27 cellular contexts compared by ENCODE assay signal in the genomic region with DNA sequence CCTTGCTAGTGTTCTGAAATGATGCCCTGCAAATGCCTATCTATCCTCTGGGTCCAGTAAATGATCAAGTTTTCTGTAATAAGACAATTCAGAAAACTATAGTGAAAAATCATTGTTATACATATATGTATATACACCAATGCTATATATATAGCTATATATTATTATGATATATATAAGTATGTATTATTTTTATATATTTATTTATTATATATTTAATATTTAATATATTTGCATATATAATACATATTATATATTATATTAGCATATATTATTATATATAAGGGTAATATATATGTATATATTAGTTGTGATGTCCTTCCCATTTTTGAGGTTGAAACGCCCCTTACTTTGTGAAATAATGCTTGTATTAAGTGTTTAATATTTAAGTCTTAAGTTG.
"Had no signal": no experiment of that assay in that cellular context is flagged by ENCODE, and none has a peak within 500 bp of the region (broad histone marks: within the 10 kb centered on the region; RNA-seq: fewer than 3 reads in every experiment).

No MANE protein-coding gene starts in this region.

- H3K4me3 ChIP-seq: cardiac muscle cell, coronary artery, dorsolateral prefrontal cortex, left lung, lower lobe of right lung, neural progenitor cell, tibial nerve had no signal

- FAIRE-seq: endothelial cell of umbilical vein had no signal

- H3K9me3 ChIP-seq: left lung, lower lobe of right lung, tibial nerve had no signal

- H3K4me1 Mint-ChIP-seq: activated CD8-positive, alpha-beta memory T cell treated with anti-CD3 and anti-CD28 coated beads, Interleukin-2, amount 10 ng/mL, durations not matched to agents 7 days and 5 days; brain; natural killer cell; neural progenitor cell; T-helper 17 cell had no signal

- H3K4me3 Mint-ChIP-seq: activated CD8-positive, alpha-beta memory T cell treated with anti-CD3 and anti-CD28 coated beads, Interleukin-2, amount 10 ng/mL, durations not matched to agents 7 days and 5 days; activated CD8-positive, alpha-beta T cell treated with anti-CD3 and anti-CD28 coated beads, Interleukin-2, amount 10 ng/mL, durations not matched to agents 7 days and 5 days; brain; effector memory CD8-positive, alpha-beta T cell; natural killer cell; neural progenitor cell; T-helper 17 cell had no signal

- H2AFZ ChIP-seq: neural progenitor cell had no signal

- H3K27me3 Mint-ChIP-seq: activated CD8-positive, alpha-beta memory T cell treated with anti-CD3 and anti-CD28 coated beads, Interleukin-2, amount 10 ng/mL, durations not matched to agents 7 days and 5 days; effector memory CD8-positive, alpha-beta T cell; T-helper 17 cell had no signal

- H3K36me3 ChIP-seq: cardiac muscle cell, left lung, lower lobe of right lung, neural progenitor cell, tibial nerve had no signal

- H3K36me3 Mint-ChIP-seq: activated CD8-positive, alpha-beta memory T cell treated with anti-CD3 and anti-CD28 coated beads, Interleukin-2, amount 10 ng/mL, durations not matched to agents 7 days and 5 days; activated naive CD4-positive, alpha-beta T cell treated with anti-CD3 and anti-CD28 coated beads, Interleukin-2, amount 50 U/mL, for 72 hours; brain; natural killer cell; neural progenitor cell had no signal

- H3K27me3 ChIP-seq: cardiac muscle cell, foreskin keratinocyte, left lung, neural progenitor cell, tibial nerve had no signal

- H3K27ac ChIP-seq: cardiac muscle cell, coronary artery, dorsolateral prefrontal cortex, foreskin keratinocyte, left lung, lower lobe of right lung, neural progenitor cell, tibial nerve had no signal

- ATAC-seq: activated CD8-positive, alpha-beta memory T cell treated with anti-CD3 and anti-CD28 coated beads, Interleukin-2, amount 10 ng/mL, durations not matched to agents 7 days and 5 days; activated CD8-positive, alpha-beta T cell treated with anti-CD3 and anti-CD28 coated beads, Interleukin-2, amount 10 ng/mL, durations not matched to agents 7 days and 5 days; effector memory CD8-positive, alpha-beta T cell; left lung; lower lobe of right lung; natural killer cell; right cardiac atrium; T-helper 17 cell had no signal

- H3K27ac Mint-ChIP-seq: activated CD8-positive, alpha-beta memory T cell treated with anti-CD3 and anti-CD28 coated beads, Interleukin-2, amount 10 ng/mL, durations not matched to agents 7 days and 5 days; activated CD8-positive, alpha-beta T cell treated with anti-CD3 and anti-CD28 coated beads, Interleukin-2, amount 10 ng/mL, durations not matched to agents 7 days and 5 days; activated naive CD4-positive, alpha-beta T cell treated with anti-CD3 and anti-CD28 coated beads, Interleukin-2, amount 50 U/mL, for 72 hours; activated T-helper 2 cell treated with anti-CD3 and anti-CD28 coated beads, Interferon-gamma antibody, Interleukin-2, Interleukin-4, amounts not matched to agents 10 μg/mL and 5 μg/mL and 100 μg/mL, durations not matched to agents 14 hours and 24 hours and 36 hours; effector memory CD8-positive, alpha-beta T cell; natural killer cell; neural progenitor cell; T-helper 17 cell had no signal

- H3K4me1 ChIP-seq: foreskin keratinocyte, left lung, lower lobe of right lung, neural progenitor cell, tibial nerve had no signal

- H3K9ac ChIP-seq: neural progenitor cell had no signal

- H3K9me3 Mint-ChIP-seq: activated T-helper 2 cell treated with anti-CD3 and anti-CD28 coated beads, Interferon-gamma antibody, Interleukin-2, Interleukin-4, amounts not matched to agents 10 μg/mL and 5 μg/mL and 100 μg/mL, durations not matched to agents 14 hours and 24 hours and 36 hours; brain; natural killer cell; neural progenitor cell had no signal

- H3K4me2 ChIP-seq: neural progenitor cell had no signal

- DNase-seq: activated CD4-positive, alpha-beta T cell treated with anti-CD3 and anti-CD28 coated beads for 1 hour; activated CD4-positive, alpha-beta T cell treated with anti-CD3 and anti-CD28 coated beads, Interleukin-2, amount 50 U/mL, for 1 hour; activated CD8-positive, alpha-beta memory T cell treated with anti-CD3 and anti-CD28 coated beads, Interleukin-2, amount 10 ng/mL, durations not matched to agents 7 days and 5 days; activated CD8-positive, alpha-beta T cell treated with anti-CD3 and anti-CD28 coated beads, Interleukin-2, amount 10 ng/mL, durations not matched to agents 7 days and 5 days; activated T-cell treated with anti-CD3 and anti-CD28 coated beads, Interleukin-2, amount 50 U/mL, for 48 hours; anterior cingulate cortex; cerebellar nuclear complex; dorsolateral prefrontal cortex; effector memory CD8-positive, alpha-beta T cell; left lung; lower lobe of right lung; natural killer cell; occipital lobe; posterior cingulate gyrus; right cardiac atrium; stimulated activated CD4-positive, alpha-beta T cell treated with anti-CD3 and anti-CD28 coated beads, Interleukin-2, amount 100 ng/mL, for 48 hours; stimulated activated naive CD4-positive, alpha-beta T cell treated with Interleukin-2 at 50 U/mL for 16 hours; T-helper 17 cell had no signal
